Comparison of ENCODE assay signal across 8 cellular contexts in genomic region chr6:154675602-154676088, GRCh38. TPM values are rescaled to one million over a fixed set of nuclear protein-coding genes. Genes with fewer than 3 reads are reported as not detected.
A peak's percentile ranks its signal among the peaks of the same experiment; 100 is the strongest.
DNase-seq lines count a peak whose midpoint lies in the region; ATAC-seq and TF ChIP-seq lines count a peak whose summit lies in the region.

No MANE protein-coding gene starts in this region.

- no peaks in the 10 kb centered on the region for H3K36me3 Mint-ChIP-seq in T-cell

- H3K27ac ChIP-seq in left ventricle myocardium inferior (replicated peaks) = no peak overlapping the region

- H3K4me3 ChIP-seq in left ventricle myocardium inferior (no peak overlapping the region), retinal pigment epithelial cell (ENCODE audit: low read length) (no peak overlapping the region)

- H3K27me3 Mint-ChIP-seq in T-cell = no peaks in the 10 kb centered on the region

- POLR2A ChIA-PET in T-cell (lab: Charles Lee) = interaction anchor here in 1 of 2 donors (0.6 kb wide), 2 partner anchors 448 to 496 kb away, joined by 4 read pairs; no protein-coding TSS in a partner anchor

- DNase-seq in A172 (ENCODE audit: low spot score) (peak; percentile 95), NCI-H187 (lab: John Stamatoyannopoulos, UW) (peak; percentile 73 to 89), T-cell (peak; percentile 68 to 91 (median 84)), amniotic epithelial cell (ENCODE audit: low read depth) (peak; percentile 95), left ventricle myocardium inferior (peak; percentile 77), retinal pigment epithelial cell (ENCODE audit: low read depth) (peak; percentile 85)

- ATAC-seq in GM18511 (IDR thresholded peaks at IDR 0.05; ENCODE audit: unreplicated experiment) (peak; percentile 100), HG02973 (IDR thresholded peaks at IDR 0.05; ENCODE audit: unreplicated experiment) (peak; percentile 100), T-cell (replicated peaks in 1 of 4) (peak; percentile 100)

- H3K36me3 ChIP-seq in left ventricle myocardium inferior = no peaks in the 10 kb centered on the region

- H3K4me3 Mint-ChIP-seq in T-cell = no peak overlapping the region

- intact Hi-C loops in left ventricle myocardium inferior (cut with micrococcal nuclease) = loop anchor here (2.0 kb wide), 1 partner anchor 129 kb away; no protein-coding TSS in a partner anchor

- TF ChIP-seq CTCF in left ventricle myocardium inferior (IDR thresholded peaks at IDR 0.05; ENCODE audit: borderline replicate concordance) (peak; percentile 100), retinal pigment epithelial cell (conservative IDR thresholded peaks at IDR 0.05; ENCODE audit: low read depth, low read length) (peak; percentile 100)

- CTCF ChIA-PET in T-cell (lab: Charles Lee) = interaction anchor here (0.5 to 5.1 kb wide), 46 partner anchors 8 to 1293 kb away, joined by 3 to 224 read pairs (median 4); no protein-coding TSS in a partner anchor

- no peaks in the 10 kb centered on the region for H3K9me3 ChIP-seq in left ventricle myocardium inferior (replicated peaks)

- no peaks in the 10 kb centered on the region for H3K9me3 Mint-ChIP-seq in T-cell

- H3K4me1 ChIP-seq in left ventricle myocardium inferior = no peaks in the 10 kb centered on the region

- no peaks in the 10 kb centered on the region for H3K27me3 ChIP-seq in left ventricle myocardium inferior (ENCODE audit: low read depth)

- no peaks in the 10 kb centered on the region for H3K4me1 Mint-ChIP-seq in T-cell

- H3K27ac Mint-ChIP-seq in T-cell = no peak overlapping the region

RNA-seq across cellular contexts. Expression of gene SCAF8, which starts 57.6 kb away (rescaled TPM):
- 22.4 and 30.8 TPM in 2 replicates for total RNA-seq in A172 (2014; rRNA removed; shearing (Covaris generic))
- total RNA-seq in T-cell = 10 to 100 TPM; 53.1 to 61.1 (median 55.2) TPM
- total RNA-seq in left ventricle myocardium inferior = 54.2 TPM
